Comparison of ENCODE assay signal across 19 cellular contexts in the genomic region with DNA sequence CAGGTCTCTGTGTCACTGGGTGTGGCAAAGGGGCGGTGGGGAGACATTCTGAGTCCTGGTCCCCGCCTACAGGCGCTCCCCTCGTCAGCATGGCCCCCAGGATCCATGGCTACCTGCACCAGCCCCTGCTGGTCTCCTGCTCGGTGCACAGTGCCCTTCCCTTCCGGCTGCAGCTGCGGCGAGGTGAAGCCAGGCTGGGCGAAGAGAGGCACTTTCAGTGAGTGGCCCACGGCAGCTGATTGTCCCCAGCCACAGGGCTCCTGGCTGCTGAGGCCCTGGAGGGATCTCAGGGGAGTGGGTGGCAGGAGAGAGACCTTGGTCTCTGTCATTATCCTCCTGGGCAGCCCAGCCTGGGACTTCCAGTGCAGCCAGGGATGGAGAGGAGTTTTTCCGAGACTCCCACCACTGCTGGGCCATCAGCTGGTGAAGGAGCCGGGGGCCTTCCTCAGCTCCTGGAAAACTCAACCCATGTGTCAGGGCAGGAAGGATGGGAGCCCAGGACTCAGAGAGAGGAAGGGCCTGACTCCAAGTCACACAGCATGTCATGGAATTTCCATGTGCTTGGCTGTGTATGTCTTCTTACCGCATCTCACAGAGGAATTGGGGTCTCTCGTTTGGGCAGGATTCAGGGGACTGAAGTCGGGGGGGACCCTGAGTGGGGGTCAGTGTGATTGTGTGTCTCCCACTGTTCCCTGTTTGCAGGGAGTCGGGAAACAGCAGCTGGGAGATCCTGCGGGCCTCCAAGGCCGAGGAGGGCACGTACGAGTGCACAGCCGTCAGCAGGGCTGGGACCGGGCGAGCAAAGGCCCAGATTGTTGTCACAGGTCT. TPM values are rescaled to one million over a fixed set of nuclear protein-coding genes. Genes with fewer than 3 reads are reported as not detected.
DNase-seq lines count a peak whose midpoint lies in the region; TF ChIP-seq lines count a peak whose summit lies in the region.
"Had no signal": no experiment of that assay in that cellular context is flagged by ENCODE, and none has a peak within 500 bp of the region (broad histone marks: within the 10 kb centered on the region; RNA-seq: fewer than 3 reads in every experiment).

No MANE protein-coding gene starts in this region.

- no peak overlapping the region for H3K27ac Mint-ChIP-seq in activated T-helper 2 cell treated with anti-CD3 and anti-CD28 coated beads, Interferon-gamma antibody, Interleukin-2, Interleukin-4, amounts not matched to agents 10 μg/mL and 5 μg/mL and 100 μg/mL, durations not matched to agents 14 hours and 24 hours and 36 hours
- H3K27ac Mint-ChIP-seq: B cell had no signal

- H3K27me3 Mint-ChIP-seq in activated T-helper 2 cell treated with anti-CD3 and anti-CD28 coated beads, Interferon-gamma antibody, Interleukin-2, Interleukin-4, amounts not matched to agents 10 μg/mL and 5 μg/mL and 100 μg/mL, durations not matched to agents 14 hours and 24 hours and 36 hours (ENCODE audit: low read depth): no peaks in the 10 kb centered on the region

- DNase-seq in SJCRH30: peak; percentile 75 to 86
- DNase-seq in stomach: no peak
- DNase-seq in caudate nucleus (lab: John Stamatoyannopoulos, UW): no peak
- DNase-seq in cerebellar cortex (ENCODE audit: low spot score): no peak
- no peak for DNase-seq in activated T-helper 2 cell treated with anti-CD3 and anti-CD28 coated beads, Interferon-gamma antibody, Interleukin-2, Interleukin-4, amounts not matched to agents 10 μg/mL and 5 μg/mL and 100 μg/mL, durations not matched to agents 14 hours and 24 hours and 36 hours (ENCODE audit: low spot score)
- DNase-seq: CD4-positive, CD25-positive, alpha-beta regulatory T cell; DMS79 treated with DMSO at 0.1 percent for 48 hours; IMR-90; MV-4-11; NCI-H1105 treated with DMSO at 0.1 percent for 48 hours; NCI-H2029 treated with DMSO at 0.1 percent for 48 hours; NCI-H2171; NCI-H345; OCI-M1 had no signal

- TF ChIP-seq EP300 in stomach (IDR thresholded peaks at IDR 0.05): no peak

- H3K9ac ChIP-seq in BLaER1 (no peak overlapping the region), muscle layer of colon (ENCODE audit: low read length) (no peak overlapping the region)

- TF ChIP-seq POLR2A in stomach (IDR thresholded peaks at IDR 0.05): no peak

- H3K4me1 Mint-ChIP-seq in activated T-helper 2 cell treated with anti-CD3 and anti-CD28 coated beads, Interferon-gamma antibody, Interleukin-2, Interleukin-4, amounts not matched to agents 10 μg/mL and 5 μg/mL and 100 μg/mL, durations not matched to agents 14 hours and 24 hours and 36 hours (ENCODE audit: low read depth): no peaks in the 10 kb centered on the region
- H3K4me1 Mint-ChIP-seq: B cell; CD4-positive, CD25-positive, alpha-beta regulatory T cell had no signal

- no peak overlapping the region for H3K4me3 ChIP-seq in BLaER1
- H3K4me3 ChIP-seq in SJCRH30: peak overlapping the region; percentile 15
- no peak overlapping the region for H3K4me3 ChIP-seq in muscle layer of colon (ENCODE audit: low read depth in 1 of 2, low read length in 2 of 2)
- no peak overlapping the region for H3K4me3 ChIP-seq in stomach
- H3K4me3 ChIP-seq: A549 had no signal

- H3K9me3 ChIP-seq in BLaER1 (no peaks in the 10 kb centered on the region), SJCRH30 (replicated peaks) (no peaks in the 10 kb centered on the region), muscle layer of colon (ENCODE audit: low read length) (no peaks in the 10 kb centered on the region), stomach (no peaks in the 10 kb centered on the region)
- H3K9me3 ChIP-seq: A549 had no signal

- H3K9me3 Mint-ChIP-seq in activated T-helper 2 cell treated with anti-CD3 and anti-CD28 coated beads, Interferon-gamma antibody, Interleukin-2, Interleukin-4, amounts not matched to agents 10 μg/mL and 5 μg/mL and 100 μg/mL, durations not matched to agents 14 hours and 24 hours and 36 hours: no peaks in the 10 kb centered on the region

- H3K4me1 ChIP-seq in BLaER1 (peaks cover 32% of the 10 kb centered on the region), SJCRH30 (peaks cover 57% of the 10 kb centered on the region), muscle layer of colon (ENCODE audit: insufficient read depth, low read length) (peaks cover 52% of the 10 kb centered on the region), stomach (peaks cover 0 to 20% (median 4%) of the 10 kb centered on the region in 4 donors)
- H3K4me1 ChIP-seq: A549 had no signal

- no peak overlapping the region for H3K27ac ChIP-seq in BLaER1
- peak overlapping the region; percentile 99 for H3K27ac ChIP-seq in SJCRH30
- H3K27ac ChIP-seq in muscle layer of colon (ENCODE audit: low read depth, low read length): peak overlapping the region; percentile 10
- H3K27ac ChIP-seq in stomach: peak overlapping the region in 3 of 5 donors; percentile 9 to 65 (median 45)
- no peak overlapping the region for H3K27ac ChIP-seq in caudate nucleus (ENCODE audit: low read depth, low read length)
- H3K27ac ChIP-seq: A549 had no signal

- H3K4me3 Mint-ChIP-seq in activated T-helper 2 cell treated with anti-CD3 and anti-CD28 coated beads, Interferon-gamma antibody, Interleukin-2, Interleukin-4, amounts not matched to agents 10 μg/mL and 5 μg/mL and 100 μg/mL, durations not matched to agents 14 hours and 24 hours and 36 hours (ENCODE audit: low read depth): no peak overlapping the region
- H3K4me3 Mint-ChIP-seq: B cell; CD4-positive, CD25-positive, alpha-beta regulatory T cell had no signal

- H3K36me3 ChIP-seq in BLaER1 (no peaks in the 10 kb centered on the region), SJCRH30 (no peaks in the 10 kb centered on the region), muscle layer of colon (ENCODE audit: insufficient read depth, low read length) (peaks cover 56% of the 10 kb centered on the region), stomach (no peaks in the 10 kb centered on the region)

- intact Hi-C loops in stomach (cut with DNase I; ENCODE audit: low total_unique reads): no loop called here
- intact Hi-C loops in activated T-helper 2 cell treated with anti-CD3 and anti-CD28 coated beads, Interferon-gamma antibody, Interleukin-2, Interleukin-4, amounts not matched to agents 10 μg/mL and 5 μg/mL and 100 μg/mL, durations not matched to agents 14 hours and 24 hours and 36 hours (cut with micrococcal nuclease): no loop called here

- H3K27me3 ChIP-seq in BLaER1: no peaks in the 10 kb centered on the region
- no peaks in the 10 kb centered on the region for H3K27me3 ChIP-seq in SJCRH30
- H3K27me3 ChIP-seq in muscle layer of colon (ENCODE audit: control insufficient read depth in 1 of 2, insufficient read depth in 2 of 2, low read length in 2 of 2): no peaks in the 10 kb centered on the region
- peaks cover 0 to 26% (median 0%) of the 10 kb centered on the region in 3 donors for H3K27me3 ChIP-seq in stomach

- 76 to 87% (median 82%) methylated on average over 12 to 23 of the region's 23 CpGs for WGBS in stomach, 5 donors

- no peak for TF ChIP-seq CTCF in stomach (IDR thresholded peaks at IDR 0.05)

- peak overlapping the region; percentile 73 for H3K4me2 ChIP-seq in BLaER1
- H3K4me2 ChIP-seq: A549 had no signal

- H4K20me1 ChIP-seq in BLaER1: no peaks in the 10 kb centered on the region

- no peaks in the 10 kb centered on the region for H3K36me3 Mint-ChIP-seq in activated T-helper 2 cell treated with anti-CD3 and anti-CD28 coated beads, Interferon-gamma antibody, Interleukin-2, Interleukin-4, amounts not matched to agents 10 μg/mL and 5 μg/mL and 100 μg/mL, durations not matched to agents 14 hours and 24 hours and 36 hours (ENCODE audit: low read depth)
- H3K36me3 Mint-ChIP-seq: CD4-positive, CD25-positive, alpha-beta regulatory T cell had no signal

RNA-seq across cellular contexts. Expression of a gene that starts 37.4 kb away (rescaled TPM):
- 5.6 and 5.8 TPM in 2 replicates for total RNA-seq in SJCRH30 (2014; rRNA removed; shearing (Covaris generic))
- total RNA-seq in stomach: 10 to 100 TPM in 1 of 5 donors, 1 to 10 TPM in 4; 1.7 to 21.1 (median 7.5) TPM
- 1 to 10 TPM; 1.1 to 7.3 (median 1.2) TPM for polyA plus RNA-seq in stomach
- not detected in 2 replicates for total RNA-seq in activated T-helper 2 cell treated with anti-CD3 and anti-CD28 coated beads, Interferon-gamma antibody, Interleukin-2, Interleukin-4, amounts not matched to agents 10 μg/mL and 5 μg/mL and 100 μg/mL, durations not matched to agents 14 hours and 24 hours and 36 hours
- total RNA-seq: B cell; CD4-positive, CD25-positive, alpha-beta regulatory T cell; IMR-90; M059J had no signal
- polyA plus RNA-seq: CD4-positive, CD25-positive, alpha-beta regulatory T cell had no signal

Comparison
In these comparisons a context has a peak if more than half of its experiments do, and no peak if none do; other contexts are left out.
1. H3K27ac ChIP-seq: peak in SJCRH30 (single experiment), muscle layer of colon (single experiment) and stomach (3 of 5); none in BLaER1 (single experiment) and caudate nucleus (single experiment).
2. DNase-seq: peak in SJCRH30 (2 of 2); none in stomach (single experiment), caudate nucleus (0 of 61), cerebellar cortex (single experiment) and activated T-helper 2 cell treated with anti-CD3 and anti-CD28 coated beads, Interferon-gamma antibody, Interleukin-2, Interleukin-4, amounts not matched to agents 10 μg/mL and 5 μg/mL and 100 μg/mL, durations not matched to agents 14 hours and 24 hours and 36 hours (single experiment).